In the genomic region with DNA sequence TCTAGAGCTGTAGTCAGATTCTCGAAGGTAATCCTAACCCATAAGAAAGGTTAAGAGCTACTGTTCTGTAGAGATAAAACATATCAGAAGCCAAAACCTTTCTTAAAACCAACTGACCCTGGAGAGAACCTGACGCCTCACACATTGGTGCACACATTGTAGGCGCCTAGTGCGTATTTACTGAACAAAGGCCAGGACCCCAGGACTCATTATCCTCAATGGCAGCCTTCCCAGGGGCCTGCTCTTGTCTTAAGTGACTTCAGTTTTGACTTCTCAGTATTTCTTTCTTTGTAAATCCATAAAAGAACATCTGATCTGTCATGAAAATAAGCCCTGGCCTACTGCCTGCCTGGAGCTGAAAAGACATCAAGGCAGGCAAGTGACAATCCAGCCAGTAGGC, we compare ENCODE assay signal across 3 cellular contexts.
TF ChIP-seq lines count a peak whose summit lies in the region.

No MANE protein-coding gene starts in this region.

TF ChIP-seq in liver, 16 proteins besides CTCF, POLR2A, EP300 and RAD21:
- no peak for TF ChIP-seq MAX (IDR thresholded peaks at IDR 0.05)
- no peak for TF ChIP-seq FOXA2 (IDR thresholded peaks at IDR 0.05)
- TF ChIP-seq TAF1 (conservative IDR thresholded peaks at IDR 0.05): no peak
- TF ChIP-seq EGR1 (IDR thresholded peaks at IDR 0.05; ENCODE audit: low read depth in 2 of 2): no peak
- TF ChIP-seq HNF4G (IDR thresholded peaks at IDR 0.05): no peak
- no peak for TF ChIP-seq HNF4A (conservative IDR thresholded peaks at IDR 0.05)
- no peak for TF ChIP-seq FOXA1 (IDR thresholded peaks at IDR 0.05)
- no peak for TF ChIP-seq NR2F2 (IDR thresholded peaks at IDR 0.05)
- TF ChIP-seq ZBTB33 (IDR thresholded peaks at IDR 0.05): no peak
- no peak for TF ChIP-seq JUND (IDR thresholded peaks at IDR 0.05)
- no peak for TF ChIP-seq YY1 (IDR thresholded peaks at IDR 0.05)
- TF ChIP-seq SP1 (IDR thresholded peaks at IDR 0.05): no peak
- TF ChIP-seq RXRA (IDR thresholded peaks at IDR 0.05): no peak
- TF ChIP-seq GABPA (IDR thresholded peaks at IDR 0.05 in 1 of 2, conservative IDR thresholded peaks at IDR 0.05 in 1 of 2): no peak
- no peak for TF ChIP-seq ATF3 (IDR thresholded peaks at IDR 0.05)

TF ChIP-seq in HepG2, 621 proteins besides CTCF, POLR2A, EP300 and RAD21 (continues in another document):
- TF ChIP-seq NFE2L2 (IDR thresholded peaks at IDR 0.05; ENCODE audit: low read length): no peak
- TF ChIP-seq ZBTB39 (CRISPR knock-in tag; IDR thresholded peaks at IDR 0.05): no peak
- TF ChIP-seq, protein P1, sequence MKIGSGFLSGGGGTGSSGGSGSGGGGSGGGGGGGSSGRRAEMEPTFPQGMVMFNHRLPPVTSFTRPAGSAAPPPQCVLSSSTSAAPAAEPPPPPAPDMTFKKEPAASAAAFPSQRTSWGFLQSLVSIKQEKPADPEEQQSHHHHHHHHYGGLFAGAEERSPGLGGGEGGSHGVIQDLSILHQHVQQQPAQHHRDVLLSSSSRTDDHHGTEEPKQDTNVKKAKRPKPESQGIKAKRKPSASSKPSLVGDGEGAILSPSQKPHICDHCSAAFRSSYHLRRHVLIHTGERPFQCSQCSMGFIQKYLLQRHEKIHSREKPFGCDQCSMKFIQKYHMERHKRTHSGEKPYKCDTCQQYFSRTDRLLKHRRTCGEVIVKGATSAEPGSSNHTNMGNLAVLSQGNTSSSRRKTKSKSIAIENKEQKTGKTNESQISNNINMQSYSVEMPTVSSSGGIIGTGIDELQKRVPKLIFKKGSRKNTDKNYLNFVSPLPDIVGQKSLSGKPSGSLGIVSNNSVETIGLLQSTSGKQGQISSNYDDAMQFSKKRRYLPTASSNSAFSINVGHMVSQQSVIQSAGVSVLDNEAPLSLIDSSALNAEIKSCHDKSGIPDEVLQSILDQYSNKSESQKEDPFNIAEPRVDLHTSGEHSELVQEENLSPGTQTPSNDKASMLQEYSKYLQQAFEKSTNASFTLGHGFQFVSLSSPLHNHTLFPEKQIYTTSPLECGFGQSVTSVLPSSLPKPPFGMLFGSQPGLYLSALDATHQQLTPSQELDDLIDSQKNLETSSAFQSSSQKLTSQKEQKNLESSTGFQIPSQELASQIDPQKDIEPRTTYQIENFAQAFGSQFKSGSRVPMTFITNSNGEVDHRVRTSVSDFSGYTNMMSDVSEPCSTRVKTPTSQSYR (CRISPR knock-in tag; IDR thresholded peaks at IDR 0.05; ENCODE audit: borderline replicate concordance): no peak
- TF ChIP-seq SNAI1 (CRISPR knock-in tag; IDR thresholded peaks at IDR 0.05; ENCODE audit: borderline replicate concordance): no peak
- TF ChIP-seq HNF4G (IDR thresholded peaks at IDR 0.05; ENCODE audit: borderline replicate concordance, low read depth, low read length): no peak
- TF ChIP-seq HNF4G (CRISPR knock-in tag; IDR thresholded peaks at IDR 0.05; ENCODE audit: borderline replicate concordance, low read depth): no peak
- TF ChIP-seq LBX2 (CRISPR knock-in tag; IDR thresholded peaks at IDR 0.05; ENCODE audit: borderline replicate concordance): no peak
- TF ChIP-seq, protein P2, sequence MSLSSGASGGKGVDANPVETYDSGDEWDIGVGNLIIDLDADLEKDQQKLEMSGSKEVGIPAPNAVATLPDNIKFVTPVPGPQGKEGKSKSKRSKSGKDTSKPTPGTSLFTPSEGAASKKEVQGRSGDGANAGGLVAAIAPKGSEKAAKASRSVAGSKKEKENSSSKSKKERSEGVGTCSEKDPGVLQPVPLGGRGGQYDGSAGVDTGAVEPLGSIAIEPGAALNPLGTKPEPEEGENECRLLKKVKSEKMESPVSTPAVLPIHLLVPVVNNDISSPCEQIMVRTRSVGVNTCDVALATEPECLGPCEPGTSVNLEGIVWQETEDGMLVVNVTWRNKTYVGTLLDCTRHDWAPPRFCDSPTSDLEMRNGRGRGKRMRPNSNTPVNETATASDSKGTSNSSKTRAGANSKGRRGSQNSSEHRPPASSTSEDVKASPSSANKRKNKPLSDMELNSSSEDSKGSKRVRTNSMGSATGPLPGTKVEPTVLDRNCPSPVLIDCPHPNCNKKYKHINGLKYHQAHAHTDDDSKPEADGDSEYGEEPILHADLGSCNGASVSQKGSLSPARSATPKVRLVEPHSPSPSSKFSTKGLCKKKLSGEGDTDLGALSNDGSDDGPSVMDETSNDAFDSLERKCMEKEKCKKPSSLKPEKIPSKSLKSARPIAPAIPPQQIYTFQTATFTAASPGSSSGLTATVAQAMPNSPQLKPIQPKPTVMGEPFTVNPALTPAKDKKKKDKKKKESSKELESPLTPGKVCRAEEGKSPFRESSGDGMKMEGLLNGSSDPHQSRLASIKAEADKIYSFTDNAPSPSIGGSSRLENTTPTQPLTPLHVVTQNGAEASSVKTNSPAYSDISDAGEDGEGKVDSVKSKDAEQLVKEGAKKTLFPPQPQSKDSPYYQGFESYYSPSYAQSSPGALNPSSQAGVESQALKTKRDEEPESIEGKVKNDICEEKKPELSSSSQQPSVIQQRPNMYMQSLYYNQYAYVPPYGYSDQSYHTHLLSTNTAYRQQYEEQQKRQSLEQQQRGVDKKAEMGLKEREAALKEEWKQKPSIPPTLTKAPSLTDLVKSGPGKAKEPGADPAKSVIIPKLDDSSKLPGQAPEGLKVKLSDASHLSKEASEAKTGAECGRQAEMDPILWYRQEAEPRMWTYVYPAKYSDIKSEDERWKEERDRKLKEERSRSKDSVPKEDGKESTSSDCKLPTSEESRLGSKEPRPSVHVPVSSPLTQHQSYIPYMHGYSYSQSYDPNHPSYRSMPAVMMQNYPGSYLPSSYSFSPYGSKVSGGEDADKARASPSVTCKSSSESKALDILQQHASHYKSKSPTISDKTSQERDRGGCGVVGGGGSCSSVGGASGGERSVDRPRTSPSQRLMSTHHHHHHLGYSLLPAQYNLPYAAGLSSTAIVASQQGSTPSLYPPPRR (CRISPR knock-in tag; IDR thresholded peaks at IDR 0.05; ENCODE audit: borderline replicate concordance): no peak
- TF ChIP-seq SRSF1 (optimal IDR thresholded peaks at IDR 0.05; ENCODE audit: low read depth, low read length): no peak
- no peak for TF ChIP-seq CBFB (CRISPR knock-in tag; IDR thresholded peaks at IDR 0.05)
- no peak for TF ChIP-seq ZSCAN30 (CRISPR knock-in tag; IDR thresholded peaks at IDR 0.05)
- no peak for TF ChIP-seq CBX1 (IDR thresholded peaks at IDR 0.05; ENCODE audit: low read depth)
- TF ChIP-seq ZBTB21 (CRISPR knock-in tag; IDR thresholded peaks at IDR 0.05): no peak
- no peak for TF ChIP-seq SETDB1 (CRISPR knock-in tag; IDR thresholded peaks at IDR 0.05; ENCODE audit: borderline replicate concordance)
- TF ChIP-seq THYN1 (CRISPR knock-in tag; IDR thresholded peaks at IDR 0.05; ENCODE audit: borderline replicate concordance, low read depth): no peak
- TF ChIP-seq ZNF343 (CRISPR knock-in tag; IDR thresholded peaks at IDR 0.05): no peak

TF ChIP-seq in endothelial cell of umbilical vein, 7 proteins besides CTCF, POLR2A, EP300 and RAD21:
- no peak for TF ChIP-seq GATA2 (IDR thresholded peaks at IDR 0.05; ENCODE audit: insufficient read depth, insufficient read length, low read depth, low read length)
- TF ChIP-seq EZH2 (IDR thresholded peaks at IDR 0.05; ENCODE audit: borderline replicate concordance, low read depth, low read length, severe bottlenecking): no peak
- no peak for TF ChIP-seq FOS (IDR thresholded peaks at IDR 0.05; ENCODE audit: borderline replicate concordance, insufficient read depth, low read length)
- no peak for TF ChIP-seq MAX (IDR thresholded peaks at IDR 0.05; ENCODE audit: insufficient read depth, insufficient read length)
- TF ChIP-seq POLR2AphosphoS5 (IDR thresholded peaks at IDR 0.05; ENCODE audit: insufficient read depth, low read depth, low read length): no peak
- TF ChIP-seq JUN (IDR thresholded peaks at IDR 0.05; ENCODE audit: borderline replicate concordance, insufficient read depth, insufficient read length, low read depth): no peak
- TF ChIP-seq MYC (IDR thresholded peaks at IDR 0.05; ENCODE audit: low read depth, low read length): no peak
TF ChIP-seq in endothelial cell of umbilical vein: peak in this region for 0.
